In genomic region chr19:2059422-2060201, GRCh38 we compare ENCODE assay signal across 8 cellular contexts.
DNase-seq lines count a peak whose midpoint lies in the region; ATAC-seq and TF ChIP-seq lines count a peak whose summit lies in the region.

No MANE protein-coding gene starts in this region.

- peak overlapping the region; percentile 51 to 94 for H3K9ac ChIP-seq in stomach smooth muscle (ENCODE audit: low read length in 2 of 2)

- peaks cover 57% of the 10 kb centered on the region for H3K4me1 ChIP-seq in stomach smooth muscle (ENCODE audit: control insufficient read depth, insufficient read depth, low read length)

- peak overlapping the region; percentile 99 for H3K27ac ChIP-seq in brain microvascular endothelial cell
- peak overlapping the region; percentile 99 for H3K27ac ChIP-seq in layer of hippocampus (ENCODE audit: low read depth, low read length)
- H3K27ac ChIP-seq in stomach smooth muscle (ENCODE audit: low read length): peak overlapping the region; percentile 98

- no peak for ATAC-seq in HG02571 (IDR thresholded peaks at IDR 0.05; ENCODE audit: unreplicated experiment)

- TF ChIP-seq CTCF in brain microvascular endothelial cell (IDR thresholded peaks at IDR 0.05; ENCODE audit: low read depth, low read length, missing control alignments): no peak

- no peak overlapping the region for H3K4me3 ChIP-seq in brain microvascular endothelial cell (ENCODE audit: low read depth, low read length)
- H3K4me3 ChIP-seq in stomach smooth muscle (ENCODE audit: low read length in 2 of 2): peak overlapping the region; percentile 7 to 86

- in situ Hi-C loops in brain microvascular endothelial cell (cut with HindIII; ENCODE audit: low pct_ligation_motif_present, low sequenced_read_pairs): no loop called here

- DNase-seq in GM04504 (ENCODE audit: low read depth) (peak; percentile 85), NCI-H774 (lab: John Stamatoyannopoulos, UW) (peak; percentile 23), brain microvascular endothelial cell (peak; percentile 64), T-helper 9 cell (no peak)
- no peak for DNase-seq in activated CD4-positive, CD25-positive, alpha-beta regulatory T cell treated with anti-CD3 and anti-CD28 coated beads, Interleukin-2, amount 50 U/mL, for 72 hours

- H3K36me3 ChIP-seq in brain microvascular endothelial cell (replicated peaks): no peaks in the 10 kb centered on the region
- no peaks in the 10 kb centered on the region for H3K36me3 ChIP-seq in stomach smooth muscle (ENCODE audit: control insufficient read depth in 2 of 2, insufficient read depth in 2 of 2, low read length in 2 of 2)

- H3K27me3 ChIP-seq in brain microvascular endothelial cell (replicated peaks) (no peaks in the 10 kb centered on the region), layer of hippocampus (ENCODE audit: control insufficient read depth, insufficient read depth, low read length) (no peaks in the 10 kb centered on the region), stomach smooth muscle (ENCODE audit: control insufficient read depth in 1 of 2, insufficient read depth in 2 of 2, low read length in 2 of 2) (no peaks in the 10 kb centered on the region)

- H3K9me3 ChIP-seq in stomach smooth muscle (ENCODE audit: control insufficient read depth in 2 of 2, low read length in 2 of 2): no peaks in the 10 kb centered on the region

Comparison
In these comparisons a context has a peak if more than half of its experiments do, and no peak if none do; other contexts are left out.
1. DNase-seq: peak in GM04504 (single experiment), NCI-H774 (single experiment) and brain microvascular endothelial cell (single experiment); none in T-helper 9 cell (single experiment) and activated CD4-positive, CD25-positive, alpha-beta regulatory T cell treated with anti-CD3 and anti-CD28 coated beads, Interleukin-2, amount 50 U/mL, for 72 hours (single experiment).
2. Peak in every context shown above with its lines, with median percentiles within 50 percentile points of each other: H3K27ac ChIP-seq.